In the genomic region with DNA sequence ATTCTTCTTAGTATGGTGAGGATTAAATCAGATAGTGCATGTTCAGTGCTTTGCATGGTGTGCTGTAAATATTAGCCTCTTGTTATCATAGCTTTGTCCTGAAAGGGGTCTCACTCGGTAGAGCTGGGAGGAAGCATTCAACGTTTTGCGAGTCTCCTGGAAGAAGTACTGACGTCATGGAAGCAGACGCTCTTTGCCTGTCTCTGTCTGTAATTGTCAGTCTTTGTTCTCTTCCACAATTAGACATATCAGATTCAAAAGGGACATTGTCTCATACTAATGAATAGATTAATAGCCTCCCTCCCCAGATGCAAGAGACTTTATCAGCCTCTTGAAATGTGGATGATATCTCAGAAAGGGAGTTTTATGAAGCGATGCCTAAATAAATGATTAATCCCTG, we compare ENCODE assay signal across 30 cellular contexts.
"Had no signal": no experiment of that assay in that cellular context is flagged by ENCODE, and none has a peak within 500 bp of the region (broad histone marks: within the 10 kb centered on the region; RNA-seq: fewer than 3 reads in every experiment).

No MANE protein-coding gene starts in this region.

- ATAC-seq: activated T-cell treated with anti-CD3 and anti-CD28 coated beads, Interleukin-2, amount 50 U/mL, for 72 hours; activated T-helper 17 cell treated with anti-CD3 and anti-CD28 coated beads, Interleukin-2, amount 50 U/mL, for 72 hours; Right ventricle myocardium inferior had no signal

- DNase-seq: activated CD4-positive, alpha-beta memory T cell treated with anti-CD3 and anti-CD28 coated beads, Interleukin-2, amount 10 ng/mL, durations not matched to agents 7 days and 5 days; activated CD4-positive, alpha-beta T cell treated with anti-CD3 and anti-CD28 coated beads for 1 hour; activated CD4-positive, alpha-beta T cell treated with anti-CD3 and anti-CD28 coated beads for 48 hours; activated CD4-positive, CD25-positive, alpha-beta regulatory T cell; activated effector memory CD4-positive, alpha-beta T cell treated with anti-CD3 and anti-CD28 coated beads, Interleukin-2, amount 50 U/mL, for 16 hours; activated naive CD4-positive, alpha-beta T cell; activated naive CD4-positive, alpha-beta T cell treated with anti-CD3 and anti-CD28 coated beads, Interleukin-2, amount 50 U/mL, for 16 hours; activated naive CD8-positive, alpha-beta T cell treated with anti-CD3 and anti-CD28 coated beads for 36 hours; activated T-cell treated with anti-CD3 and anti-CD28 coated beads, Interleukin-2, amount 50 U/mL, for 1 hour; activated T-cell treated with anti-CD3 and anti-CD28 coated beads, Interleukin-2, amount 50 U/mL, for 72 hours; amygdala; NCI-H1092 treated with DMSO at 0.1 percent for 48 hours; NCI-H1417; NCI-H1694; NCI-H1930; NCI-H2081 treated with DMSO at 0.1 percent for 48 hours; NCI-H2171; NCI-H510A; NCI-H526; NCI-H748 treated with DMSO at 0.1 percent for 48 hours; NK-92 treated with Interleukin-12 subunit alpha and Interleukin-12 subunit beta, amount 100 ng/mL, for 24 hours; PC-9; SIG-M5; SW 1271; T-helper 1 cell; T-helper 2 cell; T1000; WERI-Rb-1 had no signal
